Comparison of ENCODE assay signal across 14 cellular contexts in genomic region chr9:137307255-137308101, GRCh38. TPM values are rescaled to one million over a fixed set of nuclear protein-coding genes. Genes with fewer than 3 reads are reported as not detected.
DNase-seq lines count a peak whose midpoint lies in the region; ATAC-seq and TF ChIP-seq lines count a peak whose summit lies in the region.
"Had no signal": no experiment of that assay in that cellular context is flagged by ENCODE, and none has a peak within 500 bp of the region (broad histone marks: within the 10 kb centered on the region; RNA-seq: fewer than 3 reads in every experiment).

No MANE protein-coding gene starts in this region.

- intact Hi-C loops in sciatic nerve (cut with DNase I): no loop called here

- no peak overlapping the region for H3K4me3 ChIP-seq in fibroblast of villous mesenchyme (ENCODE audit: low read depth, low read length)
- H3K4me3 ChIP-seq: skin epidermis, vagina had no signal

- H3K36me3 Mint-ChIP-seq in activated naive CD4-positive, alpha-beta T cell treated with anti-CD3 and anti-CD28 coated beads, Interleukin-2, amount 10 ng/mL, durations not matched to agents 7 days and 5 days: no peaks in the 10 kb centered on the region

- CTCF ChIA-PET in activated naive CD4-positive, alpha-beta T cell treated with anti-CD3 and anti-CD28 coated beads, Interleukin-2, amount 10 ng/mL, durations not matched to agents 7 days and 5 days (lab: Charles Lee): no interaction called here

- peaks cover 42% of the 10 kb centered on the region for H3K27me3 Mint-ChIP-seq in activated naive CD4-positive, alpha-beta T cell treated with anti-CD3 and anti-CD28 coated beads, Interleukin-2, amount 10 ng/mL, durations not matched to agents 7 days and 5 days

- no peak overlapping the region for H3K4me3 Mint-ChIP-seq in activated naive CD4-positive, alpha-beta T cell treated with anti-CD3 and anti-CD28 coated beads, Interleukin-2, amount 10 ng/mL, durations not matched to agents 7 days and 5 days
- H3K4me3 Mint-ChIP-seq: T-helper 2 cell treated with Interferon-gamma antibody and Interleukin-4, amounts not matched to agents 5 μg/mL and 100 μg/mL, for 36 hours had no signal

- TF ChIP-seq CTCF in fibroblast of villous mesenchyme (IDR thresholded peaks at IDR 0.05; ENCODE audit: insufficient read depth, low read depth, low read length): no peak

- ATAC-seq in sciatic nerve (no peak), HG02973 (IDR thresholded peaks at IDR 0.05; ENCODE audit: unreplicated experiment) (no peak), GM18861 (IDR thresholded peaks at IDR 0.05; ENCODE audit: unreplicated experiment) (no peak)

- H3K4me1 Mint-ChIP-seq in activated naive CD4-positive, alpha-beta T cell treated with anti-CD3 and anti-CD28 coated beads, Interleukin-2, amount 10 ng/mL, durations not matched to agents 7 days and 5 days: peaks cover 16% of the 10 kb centered on the region

- H3K27ac Mint-ChIP-seq in activated naive CD4-positive, alpha-beta T cell treated with anti-CD3 and anti-CD28 coated beads, Interleukin-2, amount 10 ng/mL, durations not matched to agents 7 days and 5 days: no peak overlapping the region
- H3K27ac Mint-ChIP-seq: T-helper 2 cell treated with Interferon-gamma antibody and Interleukin-4, amounts not matched to agents 5 μg/mL and 100 μg/mL, for 36 hours had no signal

- H3K9me3 Mint-ChIP-seq in activated naive CD4-positive, alpha-beta T cell treated with anti-CD3 and anti-CD28 coated beads, Interleukin-2, amount 10 ng/mL, durations not matched to agents 7 days and 5 days: no peaks in the 10 kb centered on the region
- H3K9me3 Mint-ChIP-seq: T-helper 2 cell treated with Interferon-gamma antibody and Interleukin-4, amounts not matched to agents 5 μg/mL and 100 μg/mL, for 36 hours had no signal

- DNase-seq in activated naive CD4-positive, alpha-beta T cell treated with anti-CD3 and anti-CD28 coated beads, Interleukin-2, amount 50 U/mL, for 16 hours: peak; percentile 10
- no peak for DNase-seq in activated naive CD4-positive, alpha-beta T cell treated with anti-CD3 and anti-CD28 coated beads, Interleukin-2, amount 10 ng/mL, durations not matched to agents 7 days and 5 days
- DNase-seq in NOMO-1 treated with DMSO at 0.1 percent for 48 hours (lab: John Stamatoyannopoulos, UW; ENCODE audit: unreplicated experiment) (peak; percentile 67), fibroblast of villous mesenchyme (ENCODE audit: low read depth) (peak; percentile 25), sciatic nerve (ENCODE audit: low spot score) (peak; percentile 61)
- DNase-seq in stimulated activated CD4-positive, alpha-beta T cell treated with anti-CD3 and anti-CD28 coated beads, Interleukin-1b, Interleukin-23, amount 100 ng/mL, for 48 hours: no peak
- DNase-seq: anterior cingulate cortex, NCI-H1436 treated with DMSO at 0.1 percent for 48 hours had no signal

RNA-seq across cellular contexts. Expression of gene NRARP, which starts 5.4 kb away (rescaled TPM):
- total RNA-seq in fibroblast of villous mesenchyme (under 0.01 and 0.32 TPM in 2 replicates), sciatic nerve (18.5 TPM)

RNA-seq across cellular contexts. Expression of gene TOR4A, which starts 30.0 kb away (rescaled TPM):
- 39.3 and 42.3 TPM in 2 replicates for total RNA-seq in fibroblast of villous mesenchyme
- 4.0 TPM for total RNA-seq in sciatic nerve

RNA-seq across cellular contexts. Expression of gene NELFB, which starts 52.4 kb away (rescaled TPM):
- total RNA-seq in fibroblast of villous mesenchyme (47.1 and 48.6 TPM in 2 replicates), sciatic nerve (38.9 TPM)

RNA-seq across cellular contexts. Expression of gene STPG3, which starts 56.4 kb away (rescaled TPM):
- total RNA-seq in fibroblast of villous mesenchyme: not detected in 2 replicates
- total RNA-seq in sciatic nerve: not detected
- total RNA-seq: endothelial cell of umbilical vein, vagina had no signal

Comparison
In these comparisons a context has a peak if more than half of its experiments do, and no peak if none do; other contexts are left out.
1. DNase-seq: peak in activated naive CD4-positive, alpha-beta T cell treated with anti-CD3 and anti-CD28 coated beads, Interleukin-2, amount 50 U/mL, for 16 hours (single experiment), NOMO-1 treated with DMSO at 0.1 percent for 48 hours (single experiment), fibroblast of villous mesenchyme (single experiment) and sciatic nerve (single experiment); none in activated naive CD4-positive, alpha-beta T cell treated with anti-CD3 and anti-CD28 coated beads, Interleukin-2, amount 10 ng/mL, durations not matched to agents 7 days and 5 days (single experiment) and stimulated activated CD4-positive, alpha-beta T cell treated with anti-CD3 and anti-CD28 coated beads, Interleukin-1b, Interleukin-23, amount 100 ng/mL, for 48 hours (single experiment).
2. RNA of gene NRARP, which starts 5.4 kb away (total RNA-seq): 18.5 TPM in sciatic nerve (single experiment); under 0.01 to 0.32 TPM in fibroblast of villous mesenchyme; every median in the first group is over 10 times any median in the second.